ENCODE assay signal across 13 cellular contexts in the genomic region with DNA sequence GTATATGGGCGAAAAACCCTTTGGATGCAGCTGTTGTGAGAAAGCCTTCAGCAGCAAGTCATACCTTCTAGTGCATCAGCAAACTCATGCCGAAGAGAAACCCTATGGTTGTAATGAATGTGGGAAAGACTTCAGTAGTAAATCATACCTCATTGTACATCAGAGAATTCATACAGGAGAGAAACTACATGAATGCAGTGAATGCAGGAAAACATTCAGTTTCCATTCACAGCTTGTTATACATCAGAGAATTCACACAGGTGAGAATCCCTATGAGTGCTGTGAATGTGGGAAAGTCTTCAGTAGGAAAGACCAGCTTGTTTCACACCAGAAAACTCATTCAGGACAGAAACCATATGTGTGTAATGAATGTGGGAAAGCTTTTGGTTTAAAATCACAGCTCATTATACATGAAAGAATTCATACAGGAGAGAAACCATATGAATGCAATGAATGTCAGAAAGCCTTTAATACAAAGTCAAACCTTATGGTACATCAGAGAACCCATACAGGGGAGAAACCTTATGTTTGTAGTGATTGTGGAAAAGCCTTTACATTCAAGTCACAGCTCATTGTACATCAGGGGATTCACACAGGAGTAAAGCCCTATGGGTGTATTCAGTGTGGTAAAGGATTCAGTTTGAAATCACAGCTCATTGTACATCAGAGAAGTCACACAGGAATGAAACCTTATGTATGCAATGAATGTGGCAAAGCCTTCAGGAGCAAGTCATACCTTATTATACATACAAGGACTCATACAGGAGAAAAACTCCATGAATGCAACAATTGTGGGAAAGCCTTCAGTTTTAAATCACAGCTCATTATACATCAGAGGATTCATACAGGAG. TPM values are rescaled to one million over a fixed set of nuclear protein-coding genes. Genes with fewer than 3 reads are reported as not detected.
DNase-seq lines count a peak whose midpoint lies in the region; ATAC-seq and TF ChIP-seq lines count a peak whose summit lies in the region.
"Had no signal": no experiment of that assay in that cellular context is flagged by ENCODE, and none has a peak within 500 bp of the region (broad histone marks: within the 10 kb centered on the region; RNA-seq: fewer than 3 reads in every experiment).

No MANE protein-coding gene starts in this region.

- H3K27me3 ChIP-seq in fibroblast of lung (ENCODE audit: control insufficient read depth, insufficient read depth, low read length) (no peaks in the 10 kb centered on the region), skeletal muscle tissue (ENCODE audit: control insufficient read depth in 3 of 3, insufficient read depth in 3 of 3, low read length in 3 of 3) (no peaks in the 10 kb centered on the region)
- H3K27me3 ChIP-seq: SJSA1, upper lobe of left lung had no signal

- no peak overlapping the region for H3K9ac ChIP-seq in fibroblast of lung (ENCODE audit: insufficient read depth, low read length)
- H3K9ac ChIP-seq in skeletal muscle tissue (ENCODE audit: low read depth in 1 of 3, low read length in 3 of 3), result no peak overlapping the region

- H2AFZ ChIP-seq in fibroblast of lung (ENCODE audit: low read length), result no peak overlapping the region

- H3K27ac ChIP-seq in fibroblast of lung (ENCODE audit: insufficient read depth, low read length), result no peak overlapping the region
- H3K27ac ChIP-seq in skeletal muscle tissue (ENCODE audit: low read depth, low read length), result no peak overlapping the region
- H3K27ac ChIP-seq: SJSA1, upper lobe of left lung had no signal

- peaks cover 19% of the 10 kb centered on the region for H3K9me3 ChIP-seq in fibroblast of lung (ENCODE audit: control insufficient read depth, insufficient read depth, low read depth, low read length)
- H3K9me3 ChIP-seq in skeletal muscle tissue (ENCODE audit: control insufficient read depth in 3 of 3, low read length in 3 of 3), result peaks cover 53 to 69% (median 56%) of the 10 kb centered on the region in 3 donors
- H3K9me3 ChIP-seq in mucosa of descending colon, result peaks cover 88% of the 10 kb centered on the region

- H3K36me3 ChIP-seq in fibroblast of lung (ENCODE audit: control insufficient read depth, insufficient read depth, low read length) (peaks cover 5% of the 10 kb centered on the region), skeletal muscle tissue (ENCODE audit: control insufficient read depth in 3 of 3, insufficient read depth in 3 of 3, low read length in 3 of 3) (peaks cover 30 to 53% (median 33%) of the 10 kb centered on the region in 3 donors), mucosa of descending colon (ENCODE audit: low read depth) (peaks cover 17% of the 10 kb centered on the region)

- no peaks in the 10 kb centered on the region for H3K27me3 Mint-ChIP-seq in activated CD4-positive, alpha-beta T cell treated with anti-CD3 and anti-CD28 coated beads for 36 hours

- H3K4me2 ChIP-seq in fibroblast of lung (ENCODE audit: extremely low read depth, insufficient read depth, low read length), result no peak overlapping the region

- POLR2A ChIA-PET in activated CD4-positive, alpha-beta T cell treated with anti-CD3 and anti-CD28 coated beads for 36 hours (lab: Charles Lee), result interaction anchor here (0.6 kb wide), 1 partner anchor 115 kb away, joined by 3 read pairs; no protein-coding TSS in a partner anchor

- peak overlapping the region; percentile 26 for H3K4me3 Mint-ChIP-seq in activated CD4-positive, alpha-beta T cell treated with anti-CD3 and anti-CD28 coated beads for 36 hours
- H3K4me3 Mint-ChIP-seq: nephron progenitor cell had no signal

- no peaks in the 10 kb centered on the region for H4K20me1 ChIP-seq in fibroblast of lung (ENCODE audit: control insufficient read depth, extremely low read depth, insufficient read depth, low read length)

- CTCF ChIA-PET in activated CD4-positive, alpha-beta T cell treated with anti-CD3 and anti-CD28 coated beads for 36 hours (lab: Charles Lee), result interaction anchor here (0.7 to 1.5 kb wide), 3 partner anchors 12 to 144 kb away, joined by 3 read pairs; no protein-coding TSS in a partner anchor

- DNase-seq in activated CD4-positive, alpha-beta T cell treated with anti-CD3 and anti-CD28 coated beads for 36 hours, result no peak
- no peak for DNase-seq in activated CD4-positive, alpha-beta T cell treated with anti-CD3 and anti-CD28 coated beads for 1 hour
- DNase-seq in OCI-M1 (lab: John Stamatoyannopoulos, UW) (peak; percentile 1), fibroblast of lung (ENCODE audit: low read depth in 2 of 2) (peak; percentile 28 to 31), mucosa of descending colon (no peak), foreskin fibroblast (no peak)
- DNase-seq: NCI-H774, nephron progenitor cell, upper lobe of left lung had no signal

- no peaks in the 10 kb centered on the region for H3K4me1 Mint-ChIP-seq in activated CD4-positive, alpha-beta T cell treated with anti-CD3 and anti-CD28 coated beads for 36 hours
- H3K4me1 Mint-ChIP-seq: nephron progenitor cell had no signal

- no peak for TF ChIP-seq CTCF in fibroblast of lung (conservative IDR thresholded peaks at IDR 0.05 in 1 of 2, IDR thresholded peaks at IDR 0.05 in 1 of 2; ENCODE audit: low read depth in 1 of 2, low read length in 2 of 2)
- no peak for TF ChIP-seq CTCF in mucosa of descending colon (IDR thresholded peaks at IDR 0.05)
- no peak for TF ChIP-seq CTCF in foreskin fibroblast (IDR thresholded peaks at IDR 0.05; ENCODE audit: low read depth, low read length)

- H3K27ac Mint-ChIP-seq in activated CD4-positive, alpha-beta T cell treated with anti-CD3 and anti-CD28 coated beads for 36 hours, result no peak overlapping the region

- H3K4me1 ChIP-seq in fibroblast of lung (ENCODE audit: control insufficient read depth, extremely low read depth, insufficient read depth, low read length), result no peaks in the 10 kb centered on the region
- no peaks in the 10 kb centered on the region for H3K4me1 ChIP-seq in skeletal muscle tissue (ENCODE audit: control insufficient read depth in 3 of 3, insufficient read depth in 3 of 3, low read length in 3 of 3)
- no peaks in the 10 kb centered on the region for H3K4me1 ChIP-seq in mucosa of descending colon (ENCODE audit: low read depth)
- H3K4me1 ChIP-seq: SJSA1, upper lobe of left lung had no signal

- no peak for ATAC-seq in activated CD4-positive, alpha-beta T cell treated with anti-CD3 and anti-CD28 coated beads for 36 hours
- no peak for ATAC-seq in mucosa of descending colon
- ATAC-seq in HG03432 (IDR thresholded peaks at IDR 0.05; ENCODE audit: unreplicated experiment), result no peak

- intact Hi-C loops in activated CD4-positive, alpha-beta T cell treated with anti-CD3 and anti-CD28 coated beads for 36 hours (cut with DNase I, micrococcal nuclease), result no loop called here
- intact Hi-C loops in mucosa of descending colon (cut with DNase I, micrococcal nuclease), result no loop called here

- H3K9me3 Mint-ChIP-seq in activated CD4-positive, alpha-beta T cell treated with anti-CD3 and anti-CD28 coated beads for 36 hours (ENCODE audit: low read depth), result peaks cover 55% of the 10 kb centered on the region

- H3K79me2 ChIP-seq in fibroblast of lung (ENCODE audit: control insufficient read depth, insufficient read depth, low read length), result no peaks in the 10 kb centered on the region

- no peak overlapping the region for H3K4me3 ChIP-seq in fibroblast of lung (replicated peaks in 1 of 4; ENCODE audit: control extremely low read depth in 1 of 4, insufficient read depth in 1 of 4, low read depth in 3 of 4, low read length in 4 of 4)
- H3K4me3 ChIP-seq in skeletal muscle tissue (ENCODE audit: low read length in 3 of 3), result peak overlapping the region; percentile 45 to 59 (median 49)
- H3K4me3 ChIP-seq in mucosa of descending colon, result no peak overlapping the region
- H3K4me3 ChIP-seq in foreskin fibroblast (ENCODE audit: low read depth in 1 of 2, low read length in 2 of 2), result no peak overlapping the region
- H3K4me3 ChIP-seq: SJSA1, upper lobe of left lung had no signal

- peaks cover 66% of the 10 kb centered on the region for H3K36me3 Mint-ChIP-seq in activated CD4-positive, alpha-beta T cell treated with anti-CD3 and anti-CD28 coated beads for 36 hours (ENCODE audit: low read depth)

RNA-seq across cellular contexts. Expression of a gene that starts 21.4 kb away (rescaled TPM):
- total RNA-seq in activated CD4-positive, alpha-beta T cell treated with anti-CD3 and anti-CD28 coated beads for 36 hours, result 10 to 100 TPM; 14.0 to 14.6 TPM
- 28.6 and 30.0 TPM in 2 replicates for total RNA-seq in fibroblast of lung
- 11.6 and 12.3 TPM in 2 replicates for polyA plus RNA-seq in fibroblast of lung
- 9.6 and 9.9 TPM in 2 replicates for polyA plus RNA-seq in fibroblast of lung (2012)
- polyA minus RNA-seq in fibroblast of lung (ENCODE audit: low replicate concordance), result 47.0 and 91.7 TPM in 2 replicates
- total RNA-seq in skeletal muscle tissue, result 15.7 TPM
- total RNA-seq in mucosa of descending colon, result 10 to 100 TPM; 13.8 to 19.6 (median 19.4) TPM

RNA-seq across cellular contexts. Expression of a gene that starts 33.0 kb away (rescaled TPM):
- not detected for total RNA-seq in activated CD4-positive, alpha-beta T cell treated with anti-CD3 and anti-CD28 coated beads for 36 hours
- not detected in 2 replicates for total RNA-seq in fibroblast of lung
- not detected in 2 replicates for polyA plus RNA-seq in fibroblast of lung
- not detected in 2 replicates for polyA plus RNA-seq in fibroblast of lung (2012)
- not detected in 2 replicates for polyA minus RNA-seq in fibroblast of lung (ENCODE audit: low replicate concordance)
- total RNA-seq in skeletal muscle tissue, result not detected
- total RNA-seq in mucosa of descending colon, result not detected
- total RNA-seq: epithelial cell of proximal tubule, SJSA1, upper lobe of left lung had no signal

Comparison
In these comparisons a context has a peak if more than half of its experiments do, and no peak if none do; other contexts are left out.
1. DNase-seq: peak in OCI-M1 (single experiment) and fibroblast of lung (2 of 2); none in activated CD4-positive, alpha-beta T cell treated with anti-CD3 and anti-CD28 coated beads for 36 hours (single experiment), activated CD4-positive, alpha-beta T cell treated with anti-CD3 and anti-CD28 coated beads for 1 hour (single experiment), mucosa of descending colon (0 of 3) and foreskin fibroblast (0 of 2).
2. H3K4me3 ChIP-seq: peak in skeletal muscle tissue (3 of 3); none in fibroblast of lung (0 of 4), mucosa of descending colon (single experiment) and foreskin fibroblast (0 of 2).